ENCODE assay signal across 7 cellular contexts in the genomic region with DNA sequence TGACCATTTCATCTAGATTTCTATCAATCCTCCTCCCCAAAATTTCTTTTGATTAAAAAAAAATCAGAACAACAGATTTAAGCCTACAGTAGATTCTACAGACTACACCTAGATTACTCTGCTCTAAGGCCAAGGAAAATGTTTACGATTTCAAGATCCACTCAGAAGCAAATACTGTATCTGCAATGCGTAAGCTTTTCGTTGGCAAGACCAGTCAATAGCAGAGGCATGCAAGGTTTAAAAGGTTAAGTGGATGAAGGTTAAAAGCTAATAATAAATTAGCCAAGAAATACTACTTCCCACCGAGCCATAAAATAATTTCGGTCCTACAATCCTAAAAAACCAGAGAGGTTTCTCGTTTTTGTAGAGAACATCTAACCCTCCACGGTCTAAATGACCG. TPM values are rescaled to one million over a fixed set of nuclear protein-coding genes. Genes with fewer than 3 reads are reported as not detected.
A peak's percentile ranks its signal among the peaks of the same experiment; 100 is the strongest.
DNase-seq lines count a peak whose midpoint lies in the region; ATAC-seq lines count a peak whose summit lies in the region.

No MANE protein-coding gene starts in this region.

- peak overlapping the region; percentile 94 for H3K4me3 Mint-ChIP-seq in activated CD4-positive, alpha-beta memory T cell treated with anti-CD3 and anti-CD28 coated beads for 36 hours
- H3K4me3 Mint-ChIP-seq in stimulated activated naive B cell treated with anti-CD40 and anti-IgM and Interleukin-4, amounts not matched to agents 10 μg/mL and 1 μg/mL and 100 μg/mL, for 72 hours, result peak overlapping the region; percentile 91 to 93

- H3K4me3 ChIP-seq in HAP-1 (peak overlapping the region; percentile 69), iPS-11a (ENCODE audit: low read depth, low read length) (peak overlapping the region; percentile 92)

- H3K9me3 ChIP-seq in HAP-1, result no peaks in the 10 kb centered on the region

- H3K27ac Mint-ChIP-seq in activated CD4-positive, alpha-beta memory T cell treated with anti-CD3 and anti-CD28 coated beads for 36 hours, result peak overlapping the region; percentile 5
- H3K27ac Mint-ChIP-seq in stimulated activated naive B cell treated with anti-CD40 and anti-IgM and Interleukin-4, amounts not matched to agents 10 μg/mL and 1 μg/mL and 100 μg/mL, for 72 hours, result peak overlapping the region; percentile 81

- H3K27me3 ChIP-seq in HAP-1 (ENCODE audit: low read depth), result no peaks in the 10 kb centered on the region

- no peak for ATAC-seq in stimulated activated naive B cell treated with anti-CD40 and anti-IgM and Interleukin-4, amounts not matched to agents 10 μg/mL and 1 μg/mL and 100 μg/mL, for 72 hours (replicated peaks)
- no peak for ATAC-seq in HG02870 (IDR thresholded peaks at IDR 0.05; ENCODE audit: unreplicated experiment)

- H3K4me1 ChIP-seq in HAP-1, result peaks cover 11% of the 10 kb centered on the region

- in situ Hi-C loops in HAP-1 (cut with MboI; ENCODE audit: low sequenced_read_pairs), result no loop called here

- intact Hi-C loops in activated CD4-positive, alpha-beta memory T cell treated with anti-CD3 and anti-CD28 coated beads for 36 hours (cut with micrococcal nuclease), result loop anchor here (5.0 to 10.0 kb wide), 2 partner anchors 95 to 872 kb away; no protein-coding TSS in a partner anchor

- no peaks in the 10 kb centered on the region for H3K9me3 Mint-ChIP-seq in activated CD4-positive, alpha-beta memory T cell treated with anti-CD3 and anti-CD28 coated beads for 36 hours
- no peaks in the 10 kb centered on the region for H3K9me3 Mint-ChIP-seq in stimulated activated naive B cell treated with anti-CD40 and anti-IgM and Interleukin-4, amounts not matched to agents 10 μg/mL and 1 μg/mL and 100 μg/mL, for 72 hours

- H3K36me3 ChIP-seq in HAP-1 (replicated peaks), result no peaks in the 10 kb centered on the region; the same call in 1 of the 2 replicates

- CTCF ChIA-PET in activated CD4-positive, alpha-beta memory T cell treated with anti-CD3 and anti-CD28 coated beads for 36 hours (lab: Charles Lee), result interaction anchor here (0.6 to 1.5 kb wide), 5 partner anchors 18 to 207 kb away, joined by 3 to 4 read pairs (median 3); no protein-coding TSS in a partner anchor

- DNase-seq in HAP-1 (ENCODE audit: low spot score in 2 of 2) (no peak), LoVo (ENCODE audit: low spot score) (no peak), NCI-H524 treated with DMSO at 0.1 percent for 48 hours (lab: John Stamatoyannopoulos, UW) (no peak)
- no peak for DNase-seq in activated CD4-positive, alpha-beta memory T cell treated with anti-CD3 and anti-CD28 coated beads for 36 hours
- DNase-seq in stimulated activated naive B cell treated with anti-CD40 and anti-IgM and Interleukin-4, amounts not matched to agents 10 μg/mL and 1 μg/mL and 100 μg/mL, for 72 hours, result no peak

- H3K4me1 Mint-ChIP-seq in activated CD4-positive, alpha-beta memory T cell treated with anti-CD3 and anti-CD28 coated beads for 36 hours (ENCODE audit: low read depth), result peaks cover 43% of the 10 kb centered on the region
- H3K4me1 Mint-ChIP-seq in stimulated activated naive B cell treated with anti-CD40 and anti-IgM and Interleukin-4, amounts not matched to agents 10 μg/mL and 1 μg/mL and 100 μg/mL, for 72 hours, result peaks cover 28 to 46% of the 10 kb centered on the region in 2 donors

- peaks cover 4% of the 10 kb centered on the region for H3K36me3 Mint-ChIP-seq in activated CD4-positive, alpha-beta memory T cell treated with anti-CD3 and anti-CD28 coated beads for 36 hours
- peaks cover 2 to 3% of the 10 kb centered on the region in 2 donors for H3K36me3 Mint-ChIP-seq in stimulated activated naive B cell treated with anti-CD40 and anti-IgM and Interleukin-4, amounts not matched to agents 10 μg/mL and 1 μg/mL and 100 μg/mL, for 72 hours

- POLR2A ChIA-PET in activated CD4-positive, alpha-beta memory T cell treated with anti-CD3 and anti-CD28 coated beads for 36 hours (lab: Charles Lee), result no interaction called here

- no peaks in the 10 kb centered on the region for H3K27me3 Mint-ChIP-seq in activated CD4-positive, alpha-beta memory T cell treated with anti-CD3 and anti-CD28 coated beads for 36 hours
- H3K27me3 Mint-ChIP-seq in stimulated activated naive B cell treated with anti-CD40 and anti-IgM and Interleukin-4, amounts not matched to agents 10 μg/mL and 1 μg/mL and 100 μg/mL, for 72 hours, result no peaks in the 10 kb centered on the region

RNA-seq across cellular contexts. Expression of a gene that starts 1.3 kb away (rescaled TPM):
- 10 to 100 TPM; 33.6 to 34.1 TPM for total RNA-seq in activated CD4-positive, alpha-beta memory T cell treated with anti-CD3 and anti-CD28 coated beads for 36 hours
